In the genomic region with DNA sequence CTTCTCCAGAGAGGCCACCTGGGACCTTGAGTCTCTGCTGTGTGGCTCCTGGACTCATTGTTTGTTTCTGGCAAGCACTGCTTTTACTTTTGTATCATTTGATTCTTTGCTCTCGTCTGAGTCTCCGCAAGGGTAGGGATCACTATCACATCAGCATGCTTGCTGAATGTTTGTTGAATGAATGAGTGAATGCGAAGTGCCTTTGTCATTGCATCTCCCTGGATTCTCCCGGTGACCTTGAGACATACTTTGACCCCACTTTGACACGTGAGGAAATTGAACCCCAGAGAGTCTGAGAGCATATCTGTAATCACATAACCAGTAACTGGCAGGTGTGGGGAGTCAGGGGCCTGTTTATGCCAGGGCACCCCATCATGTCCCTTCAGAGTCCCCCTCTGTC, we compare ENCODE assay signal across 3 cellular contexts.
TF ChIP-seq lines count a peak whose summit lies in the region.

No MANE protein-coding gene starts in this region.

TF ChIP-seq in SK-N-SH, 30 proteins besides CTCF, POLR2A, EP300 and RAD21:
- no peak for TF ChIP-seq SIN3A (IDR thresholded peaks at IDR 0.05; ENCODE audit: borderline replicate concordance, low read depth, low read length)
TF ChIP-seq in SK-N-SH: peak in this region for 0.

TF ChIP-seq in SK-N-SH treated with all-trans-retinoic acid at 6 μM for 48 hours, 23 proteins besides CTCF, POLR2A, EP300 and RAD21:
- TF ChIP-seq CSDC2 (CRISPR knock-in tag; IDR thresholded peaks at IDR 0.05) (no peak), ZNF70 (CRISPR knock-in tag; IDR thresholded peaks at IDR 0.05) (no peak), ZNF8 (CRISPR knock-in tag; IDR thresholded peaks at IDR 0.05) (no peak), SNAI2 (CRISPR knock-in tag; IDR thresholded peaks at IDR 0.05) (no peak), ISL1 (CRISPR knock-in tag; IDR thresholded peaks at IDR 0.05) (no peak), ESRRG (CRISPR knock-in tag; IDR thresholded peaks at IDR 0.05) (no peak), ZC3H10 (CRISPR knock-in tag; IDR thresholded peaks at IDR 0.05) (no peak), BACH2 (CRISPR knock-in tag; IDR thresholded peaks at IDR 0.05; ENCODE audit: borderline replicate concordance) (no peak), RARB (CRISPR knock-in tag; IDR thresholded peaks at IDR 0.05) (no peak), TCF4 (CRISPR knock-in tag; IDR thresholded peaks at IDR 0.05; ENCODE audit: borderline replicate concordance) (no peak), ZNF565 (CRISPR knock-in tag; conservative IDR thresholded peaks at IDR 0.05; ENCODE audit: low read depth) (no peak), ZFP30 (CRISPR knock-in tag; IDR thresholded peaks at IDR 0.05) (no peak), TOX (CRISPR knock-in tag; IDR thresholded peaks at IDR 0.05; ENCODE audit: borderline replicate concordance) (no peak), GLIS3 (CRISPR knock-in tag; IDR thresholded peaks at IDR 0.05) (no peak)
- TF ChIP-seq, protein P1, sequence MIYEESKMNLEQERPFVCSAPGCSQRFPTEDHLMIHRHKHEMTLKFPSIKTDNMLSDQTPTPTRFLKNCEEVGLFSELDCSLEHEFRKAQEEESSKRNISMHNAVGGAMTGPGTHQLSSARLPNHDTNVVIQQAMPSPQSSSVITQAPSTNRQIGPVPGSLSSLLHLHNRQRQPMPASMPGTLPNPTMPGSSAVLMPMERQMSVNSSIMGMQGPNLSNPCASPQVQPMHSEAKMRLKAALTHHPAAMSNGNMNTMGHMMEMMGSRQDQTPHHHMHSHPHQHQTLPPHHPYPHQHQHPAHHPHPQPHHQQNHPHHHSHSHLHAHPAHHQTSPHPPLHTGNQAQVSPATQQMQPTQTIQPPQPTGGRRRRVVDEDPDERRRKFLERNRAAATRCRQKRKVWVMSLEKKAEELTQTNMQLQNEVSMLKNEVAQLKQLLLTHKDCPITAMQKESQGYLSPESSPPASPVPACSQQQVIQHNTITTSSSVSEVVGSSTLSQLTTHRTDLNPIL (CRISPR knock-in tag; IDR thresholded peaks at IDR 0.05; ENCODE audit: low read depth): no peak
- TF ChIP-seq, protein P2, sequence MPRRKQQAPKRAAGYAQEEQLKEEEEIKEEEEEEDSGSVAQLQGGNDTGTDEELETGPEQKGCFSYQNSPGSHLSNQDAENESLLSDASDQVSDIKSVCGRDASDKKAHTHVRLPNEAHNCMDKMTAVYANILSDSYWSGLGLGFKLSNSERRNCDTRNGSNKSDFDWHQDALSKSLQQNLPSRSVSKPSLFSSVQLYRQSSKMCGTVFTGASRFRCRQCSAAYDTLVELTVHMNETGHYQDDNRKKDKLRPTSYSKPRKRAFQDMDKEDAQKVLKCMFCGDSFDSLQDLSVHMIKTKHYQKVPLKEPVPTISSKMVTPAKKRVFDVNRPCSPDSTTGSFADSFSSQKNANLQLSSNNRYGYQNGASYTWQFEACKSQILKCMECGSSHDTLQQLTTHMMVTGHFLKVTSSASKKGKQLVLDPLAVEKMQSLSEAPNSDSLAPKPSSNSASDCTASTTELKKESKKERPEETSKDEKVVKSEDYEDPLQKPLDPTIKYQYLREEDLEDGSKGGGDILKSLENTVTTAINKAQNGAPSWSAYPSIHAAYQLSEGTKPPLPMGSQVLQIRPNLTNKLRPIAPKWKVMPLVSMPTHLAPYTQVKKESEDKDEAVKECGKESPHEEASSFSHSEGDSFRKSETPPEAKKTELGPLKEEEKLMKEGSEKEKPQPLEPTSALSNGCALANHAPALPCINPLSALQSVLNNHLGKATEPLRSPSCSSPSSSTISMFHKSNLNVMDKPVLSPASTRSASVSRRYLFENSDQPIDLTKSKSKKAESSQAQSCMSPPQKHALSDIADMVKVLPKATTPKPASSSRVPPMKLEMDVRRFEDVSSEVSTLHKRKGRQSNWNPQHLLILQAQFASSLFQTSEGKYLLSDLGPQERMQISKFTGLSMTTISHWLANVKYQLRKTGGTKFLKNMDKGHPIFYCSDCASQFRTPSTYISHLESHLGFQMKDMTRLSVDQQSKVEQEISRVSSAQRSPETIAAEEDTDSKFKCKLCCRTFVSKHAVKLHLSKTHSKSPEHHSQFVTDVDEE (CRISPR knock-in tag; IDR thresholded peaks at IDR 0.05): no peak
- TF ChIP-seq, protein P3, sequence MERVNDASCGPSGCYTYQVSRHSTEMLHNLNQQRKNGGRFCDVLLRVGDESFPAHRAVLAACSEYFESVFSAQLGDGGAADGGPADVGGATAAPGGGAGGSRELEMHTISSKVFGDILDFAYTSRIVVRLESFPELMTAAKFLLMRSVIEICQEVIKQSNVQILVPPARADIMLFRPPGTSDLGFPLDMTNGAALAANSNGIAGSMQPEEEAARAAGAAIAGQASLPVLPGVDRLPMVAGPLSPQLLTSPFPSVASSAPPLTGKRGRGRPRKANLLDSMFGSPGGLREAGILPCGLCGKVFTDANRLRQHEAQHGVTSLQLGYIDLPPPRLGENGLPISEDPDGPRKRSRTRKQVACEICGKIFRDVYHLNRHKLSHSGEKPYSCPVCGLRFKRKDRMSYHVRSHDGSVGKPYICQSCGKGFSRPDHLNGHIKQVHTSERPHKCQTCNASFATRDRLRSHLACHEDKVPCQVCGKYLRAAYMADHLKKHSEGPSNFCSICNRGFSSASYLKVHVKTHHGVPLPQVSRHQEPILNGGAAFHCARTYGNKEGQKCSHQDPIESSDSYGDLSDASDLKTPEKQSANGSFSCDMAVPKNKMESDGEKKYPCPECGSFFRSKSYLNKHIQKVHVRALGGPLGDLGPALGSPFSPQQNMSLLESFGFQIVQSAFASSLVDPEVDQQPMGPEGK (CRISPR knock-in tag; IDR thresholded peaks at IDR 0.05; ENCODE audit: borderline replicate concordance): no peak
- TF ChIP-seq, protein P4, sequence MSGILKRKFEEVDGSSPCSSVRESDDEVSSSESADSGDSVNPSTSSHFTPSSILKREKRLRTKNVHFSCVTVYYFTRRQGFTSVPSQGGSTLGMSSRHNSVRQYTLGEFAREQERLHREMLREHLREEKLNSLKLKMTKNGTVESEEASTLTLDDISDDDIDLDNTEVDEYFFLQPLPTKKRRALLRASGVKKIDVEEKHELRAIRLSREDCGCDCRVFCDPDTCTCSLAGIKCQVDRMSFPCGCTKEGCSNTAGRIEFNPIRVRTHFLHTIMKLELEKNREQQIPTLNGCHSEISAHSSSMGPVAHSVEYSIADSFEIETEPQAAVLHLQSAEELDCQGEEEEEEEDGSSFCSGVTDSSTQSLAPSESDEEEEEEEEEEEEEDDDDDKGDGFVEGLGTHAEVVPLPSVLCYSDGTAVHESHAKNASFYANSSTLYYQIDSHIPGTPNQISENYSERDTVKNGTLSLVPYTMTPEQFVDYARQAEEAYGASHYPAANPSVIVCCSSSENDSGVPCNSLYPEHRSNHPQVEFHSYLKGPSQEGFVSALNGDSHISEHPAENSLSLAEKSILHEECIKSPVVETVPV (CRISPR knock-in tag; IDR thresholded peaks at IDR 0.05): no peak
- TF ChIP-seq, protein P5, sequence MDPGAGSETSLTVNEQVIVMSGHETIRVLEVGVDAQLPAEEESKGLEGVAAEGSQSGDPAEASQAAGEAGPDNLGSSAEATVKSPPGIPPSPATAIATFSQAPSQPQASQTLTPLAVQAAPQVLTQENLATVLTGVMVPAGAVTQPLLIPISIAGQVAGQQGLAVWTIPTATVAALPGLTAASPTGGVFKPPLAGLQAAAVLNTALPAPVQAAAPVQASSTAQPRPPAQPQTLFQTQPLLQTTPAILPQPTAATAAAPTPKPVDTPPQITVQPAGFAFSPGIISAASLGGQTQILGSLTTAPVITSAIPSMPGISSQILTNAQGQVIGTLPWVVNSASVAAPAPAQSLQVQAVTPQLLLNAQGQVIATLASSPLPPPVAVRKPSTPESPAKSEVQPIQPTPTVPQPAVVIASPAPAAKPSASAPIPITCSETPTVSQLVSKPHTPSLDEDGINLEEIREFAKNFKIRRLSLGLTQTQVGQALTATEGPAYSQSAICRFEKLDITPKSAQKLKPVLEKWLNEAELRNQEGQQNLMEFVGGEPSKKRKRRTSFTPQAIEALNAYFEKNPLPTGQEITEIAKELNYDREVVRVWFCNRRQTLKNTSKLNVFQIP (CRISPR knock-in tag; IDR thresholded peaks at IDR 0.05; ENCODE audit: borderline replicate concordance, low read depth): no peak
TF ChIP-seq in SK-N-SH treated with all-trans-retinoic acid at 6 μM for 48 hours: peak in this region for 0.

TF ChIP-seq in IMR-90, 13 proteins besides CTCF, POLR2A, EP300 and RAD21:
- TF ChIP-seq, protein P6, sequence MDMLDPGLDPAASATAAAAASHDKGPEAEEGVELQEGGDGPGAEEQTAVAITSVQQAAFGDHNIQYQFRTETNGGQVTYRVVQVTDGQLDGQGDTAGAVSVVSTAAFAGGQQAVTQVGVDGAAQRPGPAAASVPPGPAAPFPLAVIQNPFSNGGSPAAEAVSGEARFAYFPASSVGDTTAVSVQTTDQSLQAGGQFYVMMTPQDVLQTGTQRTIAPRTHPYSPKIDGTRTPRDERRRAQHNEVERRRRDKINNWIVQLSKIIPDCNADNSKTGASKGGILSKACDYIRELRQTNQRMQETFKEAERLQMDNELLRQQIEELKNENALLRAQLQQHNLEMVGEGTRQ (IDR thresholded peaks at IDR 0.05; ENCODE audit: low read depth, low read length): no peak
- TF ChIP-seq, protein P7, sequence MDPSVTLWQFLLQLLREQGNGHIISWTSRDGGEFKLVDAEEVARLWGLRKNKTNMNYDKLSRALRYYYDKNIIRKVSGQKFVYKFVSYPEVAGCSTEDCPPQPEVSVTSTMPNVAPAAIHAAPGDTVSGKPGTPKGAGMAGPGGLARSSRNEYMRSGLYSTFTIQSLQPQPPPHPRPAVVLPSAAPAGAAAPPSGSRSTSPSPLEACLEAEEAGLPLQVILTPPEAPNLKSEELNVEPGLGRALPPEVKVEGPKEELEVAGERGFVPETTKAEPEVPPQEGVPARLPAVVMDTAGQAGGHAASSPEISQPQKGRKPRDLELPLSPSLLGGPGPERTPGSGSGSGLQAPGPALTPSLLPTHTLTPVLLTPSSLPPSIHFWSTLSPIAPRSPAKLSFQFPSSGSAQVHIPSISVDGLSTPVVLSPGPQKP (IDR thresholded peaks at IDR 0.05; ENCODE audit: borderline replicate concordance, low read depth, low read length): no peak
- TF ChIP-seq RCOR1 (IDR thresholded peaks at IDR 0.05; ENCODE audit: insufficient replicate concordance, low read length): no peak
- TF ChIP-seq FOS (IDR thresholded peaks at IDR 0.05; ENCODE audit: low read depth, low read length): no peak
- no peak for TF ChIP-seq NFE2L2 (IDR thresholded peaks at IDR 0.05; ENCODE audit: low read depth, low read length)
- no peak for TF ChIP-seq CEBPB (IDR thresholded peaks at IDR 0.05; ENCODE audit: low read depth, low read length)
- TF ChIP-seq MXI1 (IDR thresholded peaks at IDR 0.05; ENCODE audit: borderline replicate concordance, low read depth, low read length): no peak
- no peak for TF ChIP-seq MAFK (IDR thresholded peaks at IDR 0.05; ENCODE audit: low read depth, low read length)
- no peak for TF ChIP-seq SMC3 (IDR thresholded peaks at IDR 0.05; ENCODE audit: low read depth, low read length)
- no peak for TF ChIP-seq RFX5 (IDR thresholded peaks at IDR 0.05; ENCODE audit: low read depth, low read length)
- TF ChIP-seq CHD1 (IDR thresholded peaks at IDR 0.05; ENCODE audit: low read depth, low read length): no peak
- TF ChIP-seq BHLHE40 (IDR thresholded peaks at IDR 0.05; ENCODE audit: low read depth, low read length): no peak
